Comparison of ENCODE assay signal across 6 cellular contexts in the genomic region with DNA sequence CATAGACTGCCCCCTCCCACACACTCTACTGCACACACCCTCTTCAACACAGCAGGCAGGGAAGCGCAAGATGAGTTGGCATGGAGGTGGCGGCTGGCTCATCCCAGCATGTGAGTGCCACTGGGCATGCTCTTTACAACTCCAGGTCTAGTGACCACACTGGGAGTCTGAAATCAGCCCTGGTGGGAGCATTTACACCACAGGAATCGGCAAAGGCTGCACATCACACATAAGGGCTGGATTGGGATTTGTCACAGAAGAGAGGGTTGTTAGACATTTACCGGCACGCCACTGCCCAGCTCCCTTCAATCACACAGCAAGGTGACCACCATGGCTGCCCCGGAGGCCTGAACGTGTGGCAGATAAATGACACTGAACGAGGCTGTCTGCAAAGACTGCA.
"Had no signal": no experiment of that assay in that cellular context is flagged by ENCODE, and none has a peak within 500 bp of the region (broad histone marks: within the 10 kb centered on the region; RNA-seq: fewer than 3 reads in every experiment).

No MANE protein-coding gene starts in this region.

- H3K27ac Mint-ChIP-seq: GM23338, H9 had no signal

- H3K4me1 Mint-ChIP-seq: GM23338 had no signal

- H3K4me2 ChIP-seq: GM23338 had no signal

- ATAC-seq: GM23338, HCT116, K562 had no signal

- H2AFZ ChIP-seq: GM23338 had no signal

- H3K4me3 ChIP-seq: GM23338, K562 had no signal

- H3K9me3 Mint-ChIP-seq: GM23338, H9 had no signal

- H3K4me3 Mint-ChIP-seq: GM23338, H9 had no signal

- H3K27ac ChIP-seq: HL-60 had no signal

- DNase-seq: H9, KG1 had no signal
